Comparison of ENCODE assay signal across 1 cellular context in the genomic region with DNA sequence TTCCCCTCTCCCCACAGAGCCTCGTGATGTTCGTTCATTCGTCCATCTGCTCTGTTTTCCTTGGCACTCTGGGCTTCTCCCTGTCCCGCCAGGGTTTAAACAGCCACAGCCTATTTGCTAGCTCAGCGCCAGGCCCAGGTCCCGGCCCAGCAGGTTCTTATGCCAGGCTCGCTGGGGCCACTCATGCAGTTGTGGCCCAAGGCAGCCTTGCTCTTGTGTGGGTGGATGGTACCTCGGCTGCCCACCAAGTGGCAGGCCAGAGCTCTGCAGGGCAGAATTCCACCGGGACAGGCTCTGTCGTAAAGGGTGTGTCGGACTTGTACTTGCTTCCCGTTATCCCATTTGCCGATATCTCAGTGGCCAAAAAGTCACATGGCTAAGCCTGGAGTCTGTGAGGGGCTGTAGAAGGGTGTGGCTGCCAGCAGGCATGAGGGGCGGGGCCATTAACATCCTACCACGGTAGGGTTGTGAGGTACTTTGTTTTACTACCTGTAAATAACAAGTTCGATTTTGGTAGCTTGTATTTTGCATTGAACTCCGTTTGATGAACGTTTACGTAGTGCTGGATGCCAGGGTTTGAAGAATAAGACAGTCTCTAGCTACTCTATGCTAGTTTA.
TF ChIP-seq lines count a peak whose summit lies in the region.

No MANE protein-coding gene starts in this region.

TF ChIP-seq in A549, 52 proteins besides CTCF, POLR2A, EP300 and RAD21 (continued from another document):
- TF ChIP-seq, protein P1, sequence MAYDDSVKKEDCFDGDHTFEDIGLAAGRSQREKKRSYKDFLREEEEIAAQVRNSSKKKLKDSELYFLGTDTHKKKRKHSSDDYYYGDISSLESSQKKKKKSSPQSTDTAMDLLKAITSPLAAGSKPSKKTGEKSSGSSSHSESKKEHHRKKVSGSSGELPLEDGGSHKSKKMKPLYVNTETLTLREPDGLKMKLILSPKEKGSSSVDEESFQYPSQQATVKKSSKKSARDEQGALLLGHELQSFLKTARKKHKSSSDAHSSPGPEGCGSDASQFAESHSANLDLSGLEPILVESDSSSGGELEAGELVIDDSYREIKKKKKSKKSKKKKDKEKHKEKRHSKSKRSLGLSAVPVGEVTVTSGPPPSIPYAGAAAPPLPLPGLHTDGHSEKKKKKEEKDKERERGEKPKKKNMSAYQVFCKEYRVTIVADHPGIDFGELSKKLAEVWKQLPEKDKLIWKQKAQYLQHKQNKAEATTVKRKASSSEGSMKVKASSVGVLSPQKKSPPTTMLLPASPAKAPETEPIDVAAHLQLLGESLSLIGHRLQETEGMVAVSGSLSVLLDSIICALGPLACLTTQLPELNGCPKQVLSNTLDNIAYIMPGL (CRISPR knock-in tag; IDR thresholded peaks at IDR 0.05; ENCODE audit: borderline replicate concordance), result no peak
- no peak for TF ChIP-seq HOXB13 (CRISPR knock-in tag; IDR thresholded peaks at IDR 0.05; ENCODE audit: low read depth)
- TF ChIP-seq, protein P2, sequence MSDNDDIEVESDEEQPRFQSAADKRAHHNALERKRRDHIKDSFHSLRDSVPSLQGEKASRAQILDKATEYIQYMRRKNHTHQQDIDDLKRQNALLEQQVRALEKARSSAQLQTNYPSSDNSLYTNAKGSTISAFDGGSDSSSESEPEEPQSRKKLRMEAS (IDR thresholded peaks at IDR 0.05), result no peak
- TF ChIP-seq FOXS1 (CRISPR knock-in tag; IDR thresholded peaks at IDR 0.05), result no peak
- TF ChIP-seq BHLHE40 (IDR thresholded peaks at IDR 0.05; ENCODE audit: low read depth, low read length), result no peak
- no peak for TF ChIP-seq HES2 (IDR thresholded peaks at IDR 0.05)
- TF ChIP-seq ELK1 (IDR thresholded peaks at IDR 0.05; ENCODE audit: low read depth, low read length), result no peak
- no peak for TF ChIP-seq NPAS2 (CRISPR knock-in tag; IDR thresholded peaks at IDR 0.05; ENCODE audit: borderline replicate concordance)
- TF ChIP-seq EHF (CRISPR knock-in tag; IDR thresholded peaks at IDR 0.05), result no peak
- no peak for TF ChIP-seq JUN (IDR thresholded peaks at IDR 0.05)
- TF ChIP-seq RFX5 (IDR thresholded peaks at IDR 0.05), result no peak
- no peak for TF ChIP-seq USF2 (IDR thresholded peaks at IDR 0.05)
